Comparison of ENCODE assay signal across 17 cellular contexts in the genomic region with DNA sequence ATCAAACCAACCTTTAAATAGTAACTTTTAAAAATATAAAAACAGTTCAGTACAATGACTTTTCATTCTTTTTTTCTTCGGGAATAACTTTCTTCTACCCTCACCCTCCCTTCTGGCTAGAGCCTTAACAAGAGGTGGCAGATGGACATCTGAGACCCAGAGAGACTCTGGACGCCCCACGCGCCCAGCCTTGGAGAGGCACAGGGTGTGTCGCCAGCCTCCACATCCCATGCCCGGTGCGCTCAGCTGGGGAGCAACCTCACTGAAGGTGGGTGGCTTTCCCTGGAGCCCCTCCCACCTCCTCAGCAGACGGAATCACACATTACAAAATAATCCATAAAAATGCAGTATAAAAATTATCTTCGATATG. TPM values are rescaled to one million over a fixed set of nuclear protein-coding genes. Genes with fewer than 3 reads are reported as not detected.
DNase-seq lines count a peak whose midpoint lies in the region; ATAC-seq and TF ChIP-seq lines count a peak whose summit lies in the region.
"Had no signal": no experiment of that assay in that cellular context is flagged by ENCODE, and none has a peak within 500 bp of the region (broad histone marks: within the 10 kb centered on the region; RNA-seq: fewer than 3 reads in every experiment).

No MANE protein-coding gene starts in this region.

- TF ChIP-seq CTCF in CD14-positive monocyte (IDR thresholded peaks at IDR 0.05) (no peak), lower lobe of right lung (IDR thresholded peaks at IDR 0.05) (no peak)

- peaks cover 3% of the 10 kb centered on the region for H3K4me1 Mint-ChIP-seq in CD14-positive monocyte

- peak; percentile 12 for DNase-seq in DMS 273 (lab: John Stamatoyannopoulos, UW; ENCODE audit: unreplicated experiment)
- no peak for DNase-seq in DMS 273 treated with DMSO at 0.1 percent for 48 hours (lab: John Stamatoyannopoulos, UW)
- peak; percentile 37 for DNase-seq in CD14-positive monocyte (ENCODE audit: low spot score)
- DNase-seq in lower lobe of right lung: peak; percentile 38
- DNase-seq in sciatic nerve (ENCODE audit: low spot score): peak; percentile 56
- no peak for DNase-seq in activated naive CD4-positive, alpha-beta T cell treated with Interleukin-2 at 50 U/mL for 16 hours
- no peak for DNase-seq in anterior cingulate cortex (lab: John Stamatoyannopoulos, UW)
- DNase-seq in NCI-H2196 treated with DMSO at 0.1 percent for 48 hours (lab: John Stamatoyannopoulos, UW; ENCODE audit: unreplicated experiment): no peak
- DNase-seq: 8988T, AML-193, DND-41, Kasumi-1, NCI-H1694, NCI-H510A, NCI-H748 treated with DMSO at 0.1 percent for 48 hours, SJCRH30 had no signal

- peaks cover 57% of the 10 kb centered on the region for H3K36me3 ChIP-seq in lower lobe of right lung

- no peak for ATAC-seq in lower lobe of right lung
- ATAC-seq in sciatic nerve: no peak
- ATAC-seq: Panc1 had no signal

- H3K4me3 Mint-ChIP-seq in CD14-positive monocyte: no peak overlapping the region

- peaks cover 52 to 81% of the 10 kb centered on the region in 2 donors for H3K36me3 Mint-ChIP-seq in CD14-positive monocyte

- intact Hi-C loops in CD14-positive monocyte (cut with micrococcal nuclease): loop anchor here in 1 of 2 donors (10.0 kb wide), 1 partner anchor 473 kb away; no protein-coding TSS in a partner anchor
- intact Hi-C loops in lower lobe of right lung (cut with DNase I): no loop called here
- intact Hi-C loops in sciatic nerve (cut with DNase I): no loop called here

- no peak overlapping the region for H3K27ac ChIP-seq in lower lobe of right lung
- H3K27ac ChIP-seq: SJCRH30 had no signal

- H3K27me3 Mint-ChIP-seq in CD14-positive monocyte (ENCODE audit: low read depth in 3 of 3): no peaks in the 10 kb centered on the region

- H3K27me3 ChIP-seq in lower lobe of right lung (ENCODE audit: low read depth): no peaks in the 10 kb centered on the region
- H3K27me3 ChIP-seq: SJCRH30 had no signal

- no peak overlapping the region for H3K27ac Mint-ChIP-seq in CD14-positive monocyte

- no peak overlapping the region for H3K4me3 ChIP-seq in lower lobe of right lung
- H3K4me3 ChIP-seq: SJCRH30 had no signal

- H3K9me3 ChIP-seq in lower lobe of right lung: no peaks in the 10 kb centered on the region
- H3K9me3 ChIP-seq: SJCRH30 had no signal

- peaks cover 5% of the 10 kb centered on the region for H3K4me1 ChIP-seq in lower lobe of right lung
- H3K4me1 ChIP-seq: SJCRH30 had no signal

- H3K9me3 Mint-ChIP-seq in CD14-positive monocyte: no peaks in the 10 kb centered on the region

RNA-seq across cellular contexts. Expression of a gene that starts 49.5 kb away (rescaled TPM):
- polyA plus RNA-seq in CD14-positive monocyte: 10 to 100 TPM; 12.8 to 23.6 TPM
- total RNA-seq in lower lobe of right lung: 63.7 TPM
- 90.1 TPM for total RNA-seq in sciatic nerve

Comparison
In these comparisons a context has a peak if more than half of its experiments do, and no peak if none do; other contexts are left out.
1. DNase-seq: peak in DMS 273 (single experiment), CD14-positive monocyte (single experiment), lower lobe of right lung (single experiment) and sciatic nerve (single experiment); none in DMS 273 treated with DMSO at 0.1 percent for 48 hours (single experiment), activated naive CD4-positive, alpha-beta T cell treated with Interleukin-2 at 50 U/mL for 16 hours (single experiment), anterior cingulate cortex (0 of 58) and NCI-H2196 treated with DMSO at 0.1 percent for 48 hours (single experiment).